Comparison of ENCODE assay signal across 8 cellular contexts in genomic region chr19:16445238-16446107, GRCh38. TPM values are rescaled to one million over a fixed set of nuclear protein-coding genes. Genes with fewer than 3 reads are reported as not detected.
A peak's percentile ranks its signal among the peaks of the same experiment; 100 is the strongest.
DNase-seq lines count a peak whose midpoint lies in the region; ATAC-seq and TF ChIP-seq lines count a peak whose summit lies in the region.

No MANE protein-coding gene starts in this region.

- H3K4me1 Mint-ChIP-seq in activated T-cell treated with anti-CD3 and anti-CD28 coated beads, Interleukin-2, amount 50 U/mL, for 72 hours (ENCODE audit: low read depth): peaks cover 61% of the 10 kb centered on the region

- peak overlapping the region; percentile 36 for H3K27ac Mint-ChIP-seq in activated T-cell treated with anti-CD3 and anti-CD28 coated beads, Interleukin-2, amount 50 U/mL, for 72 hours

- intact Hi-C loops in spleen (cut with DNase I; ENCODE audit: low total_unique reads): no loop called here

- H3K4me3 ChIP-seq in HUES64 (ENCODE audit: low read length): no peak overlapping the region
- H3K4me3 ChIP-seq in spleen: peak overlapping the region in 1 of 8 donors; percentile 55

- H3K36me3 ChIP-seq in HUES64 (ENCODE audit: insufficient read depth, low read length) (peaks cover 6% of the 10 kb centered on the region), spleen (peaks cover 0 to 16% (median 13%) of the 10 kb centered on the region in 6 donors)

- no peaks in the 10 kb centered on the region for H3K27me3 Mint-ChIP-seq in activated T-cell treated with anti-CD3 and anti-CD28 coated beads, Interleukin-2, amount 50 U/mL, for 72 hours (ENCODE audit: low read depth)

- WGBS in HUES64: 78% methylated on average over 14 of the region's 14 CpGs
- 48 to 60% (median 50%) methylated on average over 8 to 14 of the region's 14 CpGs for WGBS in spleen, 5 donors

- peaks cover 5 to 9% of the 10 kb centered on the region in 2 donors for H3K36me3 Mint-ChIP-seq in activated T-cell treated with anti-CD3 and anti-CD28 coated beads, Interleukin-2, amount 50 U/mL, for 72 hours (ENCODE audit: insufficient read depth in 2 of 2)

- H3K27me3 ChIP-seq in HUES64 (ENCODE audit: insufficient read depth, low read length): no peaks in the 10 kb centered on the region
- H3K27me3 ChIP-seq in spleen (replicated peaks in 1 of 7): no peaks in the 10 kb centered on the region

- H3K4me1 ChIP-seq in HUES64 (ENCODE audit: insufficient read depth, low read length): peaks cover 11% of the 10 kb centered on the region; the same call in 1 of the 2 replicates
- peaks cover 32 to 100% (median 84%) of the 10 kb centered on the region in 6 donors for H3K4me1 ChIP-seq in spleen

- H3K9me3 Mint-ChIP-seq in activated T-cell treated with anti-CD3 and anti-CD28 coated beads, Interleukin-2, amount 50 U/mL, for 72 hours: no peaks in the 10 kb centered on the region

- H3K9ac ChIP-seq in HUES64 (ENCODE audit: low read depth, low read length): no peak overlapping the region

- DNase-seq in activated T-cell treated with anti-CD3 and anti-CD28 coated beads, Interleukin-2, amount 50 U/mL, for 72 hours: peak; percentile 11 to 19
- DNase-seq in activated T-cell treated with anti-CD3 and anti-CD28 coated beads for 4 hours (no peak), astrocyte of the hippocampus (ENCODE audit: low read depth, low spot score) (peak; percentile 50), spleen (peak; percentile 83), NK-92 (lab: John Stamatoyannopoulos, UW; ENCODE audit: unreplicated experiment) (no peak), anterior cingulate cortex (lab: John Stamatoyannopoulos, UW) (no peak), NCI-H524 (lab: John Stamatoyannopoulos, UW) (no peak)

- H3K27ac ChIP-seq in HUES64 (ENCODE audit: low read depth, low read length) (0 out of 2 replicates have a peak overlapping the region, but pooled peaks have one; percentile 26), spleen (peak overlapping the region; percentile 61 to 91 (median 84))

- H3K9me3 ChIP-seq in HUES64 (ENCODE audit: insufficient read depth, low read depth, low read length) (no peaks in the 10 kb centered on the region), spleen (no peaks in the 10 kb centered on the region)

- TF ChIP-seq POLR2A in spleen (IDR thresholded peaks at IDR 0.05): no peak

- TF ChIP-seq CTCF in spleen (IDR thresholded peaks at IDR 0.05 in 8 of 11, conservative IDR thresholded peaks at IDR 0.05 in 3 of 11): no peak

- peak; percentile 18 to 28 for ATAC-seq in activated T-cell treated with anti-CD3 and anti-CD28 coated beads, Interleukin-2, amount 50 U/mL, for 72 hours (replicated peaks in 1 of 2)

- peak overlapping the region in 1 of 2 donors; percentile 23 for H3K4me3 Mint-ChIP-seq in activated T-cell treated with anti-CD3 and anti-CD28 coated beads, Interleukin-2, amount 50 U/mL, for 72 hours

RNA-seq across cellular contexts. Expression of gene EPS15L1, which starts 26.3 kb away (rescaled TPM):
- total RNA-seq in activated T-cell treated with anti-CD3 and anti-CD28 coated beads, Interleukin-2, amount 50 U/mL, for 72 hours: 10 to 100 TPM; 29.4 to 34.8 TPM
- polyA plus RNA-seq in HUES64 (2013, experiment 1 of 2): 24.4 TPM
- polyA plus RNA-seq in HUES64 (2013, experiment 2 of 2): 27.1 TPM
- total RNA-seq in spleen: 10 to 100 TPM; 28.3 to 81.7 (median 50.3) TPM
- polyA plus RNA-seq in spleen: 10 to 100 TPM; 17.0 to 29.3 (median 20.0) TPM

RNA-seq across cellular contexts. Expression of gene CALR3, which starts 50.5 kb away (rescaled TPM):
- not detected for total RNA-seq in activated T-cell treated with anti-CD3 and anti-CD28 coated beads, Interleukin-2, amount 50 U/mL, for 72 hours
- polyA plus RNA-seq in HUES64 (2013, experiment 1 of 2): 0.15 TPM
- polyA plus RNA-seq in HUES64 (2013, experiment 2 of 2): not detected
- total RNA-seq in spleen: not detected
- polyA plus RNA-seq in spleen: under 1 TPM; 0.07 to 0.10 (median 0.08) TPM

RNA-seq across cellular contexts. Expression of gene C19orf44, which starts 50.7 kb away (rescaled TPM):
- total RNA-seq in activated T-cell treated with anti-CD3 and anti-CD28 coated beads, Interleukin-2, amount 50 U/mL, for 72 hours: 1 to 10 TPM; 3.0 to 3.4 TPM
- 4.6 TPM for polyA plus RNA-seq in HUES64 (2013, experiment 1 of 2)
- 4.4 TPM for polyA plus RNA-seq in HUES64 (2013, experiment 2 of 2)
- total RNA-seq in spleen: 1 to 10 TPM; 3.1 to 7.5 (median 4.8) TPM
- polyA plus RNA-seq in spleen: 1 to 10 TPM; 2.3 to 4.3 (median 3.8) TPM

Comparison
In these comparisons a context has a peak if more than half of its experiments do, and no peak if none do; other contexts are left out.
1. DNase-seq: peak in activated T-cell treated with anti-CD3 and anti-CD28 coated beads, Interleukin-2, amount 50 U/mL, for 72 hours (2 of 2), astrocyte of the hippocampus (single experiment) and spleen (single experiment); none in activated T-cell treated with anti-CD3 and anti-CD28 coated beads for 4 hours (single experiment), NK-92 (single experiment), anterior cingulate cortex (0 of 58) and NCI-H524 (0 of 2).